Comparison of ENCODE assay signal across 16 cellular contexts in genomic region chr1:211371406-211372105, GRCh38. TPM values are rescaled to one million over a fixed set of nuclear protein-coding genes. Genes with fewer than 3 reads are reported as not detected.
DNase-seq lines count a peak whose midpoint lies in the region; ATAC-seq, FAIRE-seq and TF ChIP-seq lines count a peak whose summit lies in the region.
"Had no signal": no experiment of that assay in that cellular context is flagged by ENCODE, and none has a peak within 500 bp of the region (broad histone marks: within the 10 kb centered on the region; RNA-seq: fewer than 3 reads in every experiment).

No MANE protein-coding gene starts in this region.

- no peak for ATAC-seq in GM18520 (IDR thresholded peaks at IDR 0.05; ENCODE audit: unreplicated experiment)
- ATAC-seq: WTC11 had no signal

- no peak for TF ChIP-seq POLR2A in breast epithelium (IDR thresholded peaks at IDR 0.05)
- TF ChIP-seq POLR2A in transverse colon (IDR thresholded peaks at IDR 0.05) = no peak

- peak overlapping the region; percentile 1 for H3K4me3 Mint-ChIP-seq in MCF 10A (ENCODE audit: unreplicated experiment)
- H3K4me3 Mint-ChIP-seq: WTC11 had no signal

- H3K4me1 ChIP-seq in breast epithelium (no peaks in the 10 kb centered on the region), transverse colon (no peaks in the 10 kb centered on the region)
- H3K4me1 ChIP-seq: SJSA1 had no signal

- WGBS in transverse colon (ENCODE audit: low coverage in 1 of 2), 2 donors = 88 to 100% methylated on average over 1 of the region's 1 CpG

- BruUV-seq in MCF 10A (replicated peaks; lab: Mats Ljungman, UMichigan) = no TSS peak

- CTCF ChIA-PET in MCF 10A (lab: Yijun Ruan, JAX) = interaction anchor here (0.6 to 1.7 kb wide), 7 partner anchors 9 to 288 kb away, joined by 3 to 7 read pairs (median 4); no protein-coding TSS in a partner anchor

- no peaks in the 10 kb centered on the region for H3K9me3 Mint-ChIP-seq in MCF 10A (ENCODE audit: unreplicated experiment)
- H3K9me3 Mint-ChIP-seq: activated T-helper 2 cell treated with anti-CD3 and anti-CD28 coated beads, Interferon-gamma antibody, Interleukin-2, Interleukin-4, amounts not matched to agents 10 μg/mL and 5 μg/mL and 100 μg/mL, durations not matched to agents 14 hours and 24 hours and 36 hours; WTC11 had no signal

- H3K36me3 ChIP-seq in breast epithelium (no peaks in the 10 kb centered on the region), transverse colon (peaks cover 0 to 9% (median 0%) of the 10 kb centered on the region in 4 donors)
- H3K36me3 ChIP-seq: ovary had no signal

- TF ChIP-seq EP300 in transverse colon (IDR thresholded peaks at IDR 0.05; ENCODE audit: low read depth) = no peak

- H3K27ac Mint-ChIP-seq in MCF 10A (ENCODE audit: low read depth, unreplicated experiment) = peak overlapping the region; percentile 75
- H3K27ac Mint-ChIP-seq: WTC11 had no signal

- in situ Hi-C loops in transverse colon (cut with MboI; ENCODE audit: low pct_ligation_motif_present in 1 of 4, low pct_unique_long_range_greater_than_20kb in 1 of 4, low sequenced_read_pairs in 3 of 4) = no loop called here

- no peak for FAIRE-seq in urothelium cell line (lab: Jason Lieb, UNC)
- FAIRE-seq: kidney had no signal

- POLR2A ChIA-PET in MCF 10A (lab: Yijun Ruan, JAX) = interaction anchor here (0.6 to 2.4 kb wide), 12 partner anchors 9 to 1751 kb away, joined by 3 to 15 read pairs (median 4); no protein-coding TSS in a partner anchor

- H3K9me3 ChIP-seq in breast epithelium (no peaks in the 10 kb centered on the region), transverse colon (no peaks in the 10 kb centered on the region)
- H3K9me3 ChIP-seq: ovary, SJSA1 had no signal

- H3K4me1 Mint-ChIP-seq in MCF 10A (ENCODE audit: insufficient read depth, unreplicated experiment) = peaks cover 25% of the 10 kb centered on the region

- no peaks in the 10 kb centered on the region for H3K27me3 ChIP-seq in breast epithelium
- H3K27me3 ChIP-seq in transverse colon = no peaks in the 10 kb centered on the region
- H3K27me3 ChIP-seq: ovary, SJSA1 had no signal

- H3K27me3 Mint-ChIP-seq in MCF 10A (ENCODE audit: insufficient read depth, unreplicated experiment) = no peaks in the 10 kb centered on the region

- TF ChIP-seq CTCF in MCF 10A (IDR thresholded peaks at IDR 0.05; ENCODE audit: unreplicated experiment) (no peak), breast epithelium (IDR thresholded peaks at IDR 0.05) (no peak), transverse colon (IDR thresholded peaks at IDR 0.05) (no peak)

- H3K36me3 Mint-ChIP-seq in MCF 10A (ENCODE audit: insufficient read depth, unreplicated experiment) = peaks cover 5% of the 10 kb centered on the region

- H3K4me3 ChIP-seq in breast epithelium (no peak overlapping the region), transverse colon (no peak overlapping the region)
- H3K4me3 ChIP-seq: ovary, SJSA1 had no signal

- DNase-seq in MCF 10A (ENCODE audit: unreplicated experiment) = peak; percentile 53
- no peak for DNase-seq in breast epithelium (ENCODE audit: low spot score in 2 of 2)
- peak; percentile 11 for DNase-seq in SW480 (ENCODE audit: low spot score)
- peak; percentile 84 for DNase-seq in glomerular visceral epithelial cell (ENCODE audit: extremely low spot score)
- peak; percentile 61 for DNase-seq in urothelium cell line (ENCODE audit: low spot score)
- no peak for DNase-seq in transverse colon
- no peak for DNase-seq in NK-92 treated with Interleukin-12 subunit alpha and Interleukin-12 subunit beta, amount 100 ng/mL, for 24 hours (lab: John Stamatoyannopoulos, UW)
- DNase-seq: cerebellar nuclear complex; kidney; NCI-H345; ovary; stimulated activated CD4-positive, alpha-beta T cell treated with anti-CD3 and anti-CD28 coated beads, Interleukin-15, amount 100 ng/mL, for 24 hours had no signal

- intact Hi-C loops in MCF 10A (cut with micrococcal nuclease) (no loop called here), breast epithelium (cut with DNase I; ENCODE audit: low total_unique reads) (no loop called here), transverse colon (cut with DNase I; ENCODE audit: low total_unique reads) (no loop called here)

- no peak overlapping the region for H3K27ac ChIP-seq in breast epithelium
- no peak overlapping the region for H3K27ac ChIP-seq in transverse colon
- H3K27ac ChIP-seq: ovary, SJSA1 had no signal

RNA-seq across cellular contexts. Expression of gene TRAF5, which starts 44.9 kb away (rescaled TPM):
- total RNA-seq in MCF 10A (2022) (16.0 and 17.8 TPM in 2 replicates), breast epithelium (10 to 100 TPM; 10.9 to 28.8 (median 21.8) TPM), transverse colon (10 to 100 TPM; 10.5 to 30.5 (median 17.0) TPM)

Comparison
In these comparisons a context has a peak if more than half of its experiments do, and no peak if none do; other contexts are left out.
1. DNase-seq: peak in MCF 10A (single experiment), SW480 (single experiment), glomerular visceral epithelial cell (single experiment) and urothelium cell line (single experiment); none in breast epithelium (0 of 2), transverse colon (single experiment) and NK-92 treated with Interleukin-12 subunit alpha and Interleukin-12 subunit beta, amount 100 ng/mL, for 24 hours (single experiment).